In the genomic region with DNA sequence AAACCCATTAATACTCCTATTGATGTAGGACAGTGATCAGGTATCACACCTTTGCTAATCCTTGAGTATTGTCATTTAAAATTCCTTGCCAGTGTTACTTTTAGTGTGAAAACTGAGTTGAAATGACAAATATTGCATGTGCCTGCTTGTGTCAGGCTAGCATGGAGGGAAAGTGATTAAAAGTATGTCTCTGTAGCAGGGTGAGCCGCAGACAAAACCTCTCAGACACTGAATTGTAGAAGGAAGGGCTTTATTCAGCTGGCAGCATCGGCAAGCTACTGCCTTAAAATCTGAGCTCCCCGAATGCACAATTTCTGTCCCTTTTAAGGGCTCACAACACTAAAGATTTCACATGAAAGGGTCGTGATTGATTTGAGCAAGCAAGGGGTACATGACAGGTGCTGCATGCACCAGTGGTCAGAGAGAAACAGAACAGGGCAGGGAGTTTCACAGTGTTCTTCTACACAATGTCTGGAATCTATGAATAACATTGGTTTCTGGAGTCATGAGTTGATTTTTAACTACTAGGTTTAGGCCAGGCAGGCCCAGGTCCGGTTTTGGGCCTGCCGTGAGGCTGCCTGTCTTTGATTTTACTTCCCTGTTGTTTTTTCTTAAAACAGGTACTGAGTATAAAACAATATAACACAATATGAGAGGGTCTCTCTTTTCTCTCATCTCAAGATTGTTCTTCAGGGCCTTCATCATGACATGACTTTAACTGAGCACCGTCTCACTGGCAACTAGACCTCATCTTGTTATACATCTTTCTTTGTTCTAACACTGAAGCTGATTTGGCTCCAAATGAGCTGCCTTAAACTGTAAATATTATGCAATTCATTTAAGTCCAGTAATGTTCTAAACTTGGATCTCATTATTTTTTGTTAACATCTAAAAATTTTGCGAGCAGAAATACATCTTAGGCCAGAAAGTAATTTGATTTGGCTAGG, we compare ENCODE assay signal across 8 cellular contexts.
DNase-seq lines count a peak whose midpoint lies in the region; ATAC-seq and TF ChIP-seq lines count a peak whose summit lies in the region.
"Not testable (repeated sequence)": the region's sequence is repeated elsewhere in the genome, so short reads cannot be mapped to it uniquely, and the experiment has no call there.

No MANE protein-coding gene starts in this region.

- in situ Hi-C loops in Caki2 (cut with HindIII; ENCODE audit: low pct_unique_long_range_greater_than_20kb, low sequenced_read_pairs) = not testable (repeated sequence)

- H3K4me3 Mint-ChIP-seq in chondrocyte (ENCODE audit: unreplicated experiment); progenitor cell of endocrine pancreas (ENCODE audit: low read depth): not testable (repeated sequence)

- not testable (repeated sequence) for TF ChIP-seq CTCF in chondrocyte (IDR thresholded peaks at IDR 0.05); progenitor cell of endocrine pancreas (IDR thresholded peaks at IDR 0.05; ENCODE audit: unreplicated experiment)

- peak; percentile 73 for DNase-seq in Caki2 (ENCODE audit: low read depth)
- DNase-seq in chondrocyte (ENCODE audit: low spot score); left lobe of liver (ENCODE audit: low spot score); progenitor cell of endocrine pancreas (ENCODE audit: low spot score, unreplicated experiment): not testable (repeated sequence)

- H3K36me3 Mint-ChIP-seq in chondrocyte (ENCODE audit: low read depth); progenitor cell of endocrine pancreas (ENCODE audit: insufficient read depth): not testable (repeated sequence)

- H3K27ac Mint-ChIP-seq in chondrocyte (ENCODE audit: unreplicated experiment) = peak overlapping the region; percentile 22
- H3K27ac Mint-ChIP-seq in progenitor cell of endocrine pancreas = peak overlapping the region; percentile 39

- H3K27me3 Mint-ChIP-seq in chondrocyte (ENCODE audit: low read depth); progenitor cell of endocrine pancreas: not testable (repeated sequence)

- not testable (repeated sequence) for H3K9me3 Mint-ChIP-seq in chondrocyte (ENCODE audit: low read depth); progenitor cell of endocrine pancreas (ENCODE audit: low read depth)

- ATAC-seq in GM18511 (IDR thresholded peaks at IDR 0.05; ENCODE audit: unreplicated experiment) (peak; percentile 67), GM19395 (IDR thresholded peaks at IDR 0.05; ENCODE audit: unreplicated experiment) (peak; percentile 60), HG02678 (IDR thresholded peaks at IDR 0.05; ENCODE audit: unreplicated experiment) (peak; percentile 53), HG03432 (IDR thresholded peaks at IDR 0.05; ENCODE audit: unreplicated experiment) (peak; percentile 52), left lobe of liver (peak; percentile 29)

- H3K4me1 Mint-ChIP-seq in chondrocyte (ENCODE audit: low read depth) (peaks cover 11% of the 10 kb centered on the region), progenitor cell of endocrine pancreas (ENCODE audit: low read depth) (peaks cover 25% of the 10 kb centered on the region)
